In the genomic region with DNA sequence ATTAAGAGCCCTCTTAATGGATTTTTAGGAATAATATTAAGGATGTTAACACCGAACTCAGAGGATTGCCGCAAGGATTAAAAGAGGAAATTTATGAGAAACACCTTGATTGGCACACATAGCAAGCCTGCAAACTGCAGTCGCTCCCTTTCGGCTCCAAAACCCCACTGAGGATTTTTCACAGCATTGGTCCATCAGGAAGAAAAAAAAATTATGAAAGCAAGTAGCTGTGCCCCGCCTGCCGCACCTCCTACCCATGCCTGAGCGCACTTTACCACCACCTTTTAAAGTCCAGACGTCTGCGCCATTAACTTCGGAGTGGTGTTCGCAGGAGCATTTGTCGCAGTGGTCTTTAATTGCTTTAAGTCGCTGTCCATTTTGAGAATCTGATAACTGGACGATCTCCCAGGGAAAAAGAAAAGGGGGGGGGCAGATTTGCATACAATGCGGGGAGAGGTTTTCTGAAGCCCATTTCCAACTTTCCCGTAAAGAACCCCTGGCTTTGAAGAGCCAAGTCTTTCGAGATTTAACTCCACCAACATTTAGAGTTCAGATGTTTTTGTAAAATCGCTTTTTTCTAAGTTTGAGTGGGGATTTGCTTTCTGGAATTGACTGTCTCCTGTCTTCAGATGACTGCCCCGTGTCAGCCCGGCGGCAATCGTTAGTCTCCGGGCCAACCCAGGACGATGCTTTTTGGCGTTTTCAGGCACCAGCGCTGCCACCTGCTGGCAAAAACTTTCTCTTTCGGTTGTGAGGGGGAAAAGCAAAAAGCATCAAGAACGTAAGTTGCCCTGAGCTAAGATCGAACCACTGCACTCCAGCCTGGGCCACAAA, we compare ENCODE assay signal across 1 cellular context.
A peak's percentile ranks its signal among the peaks of the same experiment; 100 is the strongest.
TF ChIP-seq lines count a peak whose summit lies in the region.

No MANE protein-coding gene starts in this region.

TF ChIP-seq in K562, 482 proteins besides CTCF, POLR2A, EP300 and RAD21 (continued from another document and continues in another):
- TF ChIP-seq ZNF518B (CRISPR knock-in tag; IDR thresholded peaks at IDR 0.05) (no peak), BDP1 (IDR thresholded peaks at IDR 0.05; ENCODE audit: insufficient read depth, insufficient read length) (no peak), HOXB6 (CRISPR knock-in tag; IDR thresholded peaks at IDR 0.05; ENCODE audit: borderline replicate concordance) (no peak), ZC3H8 (IDR thresholded peaks at IDR 0.05) (no peak), DLX4 (CRISPR knock-in tag; IDR thresholded peaks at IDR 0.05) (no peak), FOXA3 (CRISPR knock-in tag; conservative IDR thresholded peaks at IDR 0.05 in 1 of 2, IDR thresholded peaks at IDR 0.05 in 1 of 2) (no peak), CTBP1 (IDR thresholded peaks at IDR 0.05; ENCODE audit: borderline replicate concordance) (peak; percentile 76; the same call in 1 of the 2 replicates), ELF2 (CRISPR knock-in tag; IDR thresholded peaks at IDR 0.05) (no peak), ZNF165 (CRISPR knock-in tag; IDR thresholded peaks at IDR 0.05; ENCODE audit: borderline replicate concordance) (no peak), NFXL1 (CRISPR knock-in tag; IDR thresholded peaks at IDR 0.05) (no peak), IRF1 (CRISPR knock-in tag; IDR thresholded peaks at IDR 0.05; ENCODE audit: borderline replicate concordance) (no peak), BMI1 (IDR thresholded peaks at IDR 0.05; ENCODE audit: low read length) (peak; percentile 11; the same call in 1 of the 2 replicates), CREB3L1 (IDR thresholded peaks at IDR 0.05; ENCODE audit: borderline replicate concordance, low read depth) (no peak), ZNF407 (IDR thresholded peaks at IDR 0.05; ENCODE audit: low read depth) (no peak), DEAF1 (CRISPR knock-in tag; IDR thresholded peaks at IDR 0.05) (peak; percentile 57), TAF7 (tag; IDR thresholded peaks at IDR 0.05) (no peak), RFX5 (IDR thresholded peaks at IDR 0.05; ENCODE audit: low read depth, low read length) (no peak), ZNF717 (CRISPR knock-in tag; IDR thresholded peaks at IDR 0.05) (no peak), ZKSCAN3 (CRISPR knock-in tag; IDR thresholded peaks at IDR 0.05) (no peak), KDM5B (IDR thresholded peaks at IDR 0.05; ENCODE audit: insufficient replicate concordance, low read depth, low read length) (no peak), KLF6 (CRISPR knock-in tag; IDR thresholded peaks at IDR 0.05; ENCODE audit: borderline replicate concordance) (no peak)
- TF ChIP-seq, protein P1, sequence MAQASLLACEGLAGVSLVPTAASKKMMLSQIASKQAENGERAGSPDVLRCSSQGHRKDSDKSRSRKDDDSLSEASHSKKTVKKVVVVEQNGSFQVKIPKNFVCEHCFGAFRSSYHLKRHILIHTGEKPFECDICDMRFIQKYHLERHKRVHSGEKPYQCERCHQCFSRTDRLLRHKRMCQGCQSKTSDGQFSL (CRISPR knock-in tag; IDR thresholded peaks at IDR 0.05) = no peak
- TF ChIP-seq, protein P1 (tag; IDR thresholded peaks at IDR 0.05) = 0 out of 4 replicates have a peak, but pooled peaks of 1 of the 2 experiments have one; percentile 68
- TF ChIP-seq, protein P2, sequence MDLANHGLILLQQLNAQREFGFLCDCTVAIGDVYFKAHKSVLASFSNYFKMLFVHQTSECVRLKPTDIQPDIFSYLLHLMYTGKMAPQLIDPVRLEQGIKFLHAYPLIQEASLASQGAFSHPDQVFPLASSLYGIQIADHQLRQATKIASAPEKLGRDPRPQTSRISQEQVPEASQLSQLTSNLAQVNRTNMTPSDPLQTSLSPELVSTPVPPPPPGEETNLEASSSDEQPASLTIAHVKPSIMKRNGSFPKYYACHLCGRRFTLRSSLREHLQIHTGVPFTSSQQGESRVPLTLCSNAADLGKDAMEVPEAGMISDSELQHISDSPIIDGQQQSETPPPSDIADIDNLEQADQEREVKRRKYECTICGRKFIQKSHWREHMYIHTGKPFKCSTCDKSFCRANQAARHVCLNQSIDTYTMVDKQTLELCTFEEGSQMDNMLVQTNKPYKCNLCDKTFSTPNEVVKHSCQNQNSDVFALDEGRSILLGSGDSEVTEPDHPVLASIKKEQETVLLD (IDR thresholded peaks at IDR 0.05) = no peak
- TF ChIP-seq, protein P3, sequence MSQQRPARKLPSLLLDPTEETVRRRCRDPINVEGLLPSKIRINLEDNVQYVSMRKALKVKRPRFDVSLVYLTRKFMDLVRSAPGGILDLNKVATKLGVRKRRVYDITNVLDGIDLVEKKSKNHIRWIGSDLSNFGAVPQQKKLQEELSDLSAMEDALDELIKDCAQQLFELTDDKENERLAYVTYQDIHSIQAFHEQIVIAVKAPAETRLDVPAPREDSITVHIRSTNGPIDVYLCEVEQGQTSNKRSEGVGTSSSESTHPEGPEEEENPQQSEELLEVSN (IDR thresholded peaks at IDR 0.05; ENCODE audit: borderline replicate concordance in 1 of 2, extremely low read depth in 1 of 2, insufficient read depth in 1 of 2, insufficient read length in 1 of 2, low read depth in 1 of 2, low read length in 1 of 2, poor library complexity in 1 of 2, severe bottlenecking in 1 of 2) = peak in 1 of 2 experiments; percentile 54
- TF ChIP-seq, protein P4, sequence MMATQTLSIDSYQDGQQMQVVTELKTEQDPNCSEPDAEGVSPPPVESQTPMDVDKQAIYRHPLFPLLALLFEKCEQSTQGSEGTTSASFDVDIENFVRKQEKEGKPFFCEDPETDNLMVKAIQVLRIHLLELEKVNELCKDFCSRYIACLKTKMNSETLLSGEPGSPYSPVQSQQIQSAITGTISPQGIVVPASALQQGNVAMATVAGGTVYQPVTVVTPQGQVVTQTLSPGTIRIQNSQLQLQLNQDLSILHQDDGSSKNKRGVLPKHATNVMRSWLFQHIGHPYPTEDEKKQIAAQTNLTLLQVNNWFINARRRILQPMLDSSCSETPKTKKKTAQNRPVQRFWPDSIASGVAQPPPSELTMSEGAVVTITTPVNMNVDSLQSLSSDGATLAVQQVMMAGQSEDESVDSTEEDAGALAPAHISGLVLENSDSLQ (IDR thresholded peaks at IDR 0.05) = 0 out of 2 replicates have a peak, but pooled peaks have one; percentile 31
- TF ChIP-seq, protein P5, sequence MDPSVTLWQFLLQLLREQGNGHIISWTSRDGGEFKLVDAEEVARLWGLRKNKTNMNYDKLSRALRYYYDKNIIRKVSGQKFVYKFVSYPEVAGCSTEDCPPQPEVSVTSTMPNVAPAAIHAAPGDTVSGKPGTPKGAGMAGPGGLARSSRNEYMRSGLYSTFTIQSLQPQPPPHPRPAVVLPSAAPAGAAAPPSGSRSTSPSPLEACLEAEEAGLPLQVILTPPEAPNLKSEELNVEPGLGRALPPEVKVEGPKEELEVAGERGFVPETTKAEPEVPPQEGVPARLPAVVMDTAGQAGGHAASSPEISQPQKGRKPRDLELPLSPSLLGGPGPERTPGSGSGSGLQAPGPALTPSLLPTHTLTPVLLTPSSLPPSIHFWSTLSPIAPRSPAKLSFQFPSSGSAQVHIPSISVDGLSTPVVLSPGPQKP (CRISPR knock-in tag; IDR thresholded peaks at IDR 0.05) = no peak
